ENCODE assay signal across 11 cellular contexts in genomic region chr13:20191311-20191901, GRCh38. TPM values are rescaled to one million over a fixed set of nuclear protein-coding genes. Genes with fewer than 3 reads are reported as not detected.
DNase-seq lines count a peak whose midpoint lies in the region; ATAC-seq and TF ChIP-seq lines count a peak whose summit lies in the region.
"Had no signal": no experiment of that assay in that cellular context is flagged by ENCODE, and none has a peak within 500 bp of the region (broad histone marks: within the 10 kb centered on the region; RNA-seq: fewer than 3 reads in every experiment).

No MANE protein-coding gene starts in this region.

- intact Hi-C loops in activated T-helper 1 cell treated with anti-CD3 and anti-CD28 coated beads, Interleukin-12 subunit alpha, Interleukin-12 subunit beta, Interleukin-2, Interleukin-4 antibody, amounts not matched to agents 30 ng/mL and 10 ng/mL and 1 ng/mL, durations not matched to agents 14 hours and 24 hours and 36 hours (cut with micrococcal nuclease), result no loop called here

- no peaks in the 10 kb centered on the region for H3K9me3 ChIP-seq in smooth muscle cell (replicated peaks; ENCODE audit: low read depth)
- H3K9me3 ChIP-seq: HAP-1, SJSA1 had no signal

- H3K79me2 ChIP-seq in smooth muscle cell (ENCODE audit: low read depth), result no peaks in the 10 kb centered on the region

- 45% methylated on average over 9 of the region's 9 CpGs for WGBS in smooth muscle cell (ENCODE audit: low lambda C conversion rate)

- H3K27me3 ChIP-seq in kidney epithelial cell (ENCODE audit: control insufficient read depth, insufficient read depth, low read length) (peaks cover 16% of the 10 kb centered on the region), smooth muscle cell (ENCODE audit: low read depth) (peaks cover 34% of the 10 kb centered on the region)

- peaks cover 16% of the 10 kb centered on the region for H3K4me1 Mint-ChIP-seq in activated T-helper 1 cell treated with anti-CD3 and anti-CD28 coated beads, Interleukin-12 subunit alpha, Interleukin-12 subunit beta, Interleukin-2, Interleukin-4 antibody, amounts not matched to agents 30 ng/mL and 10 ng/mL and 1 ng/mL, durations not matched to agents 14 hours and 24 hours and 36 hours (ENCODE audit: low read depth)

- H3K27me3 Mint-ChIP-seq in activated T-helper 1 cell treated with anti-CD3 and anti-CD28 coated beads, Interleukin-12 subunit alpha, Interleukin-12 subunit beta, Interleukin-2, Interleukin-4 antibody, amounts not matched to agents 30 ng/mL and 10 ng/mL and 1 ng/mL, durations not matched to agents 14 hours and 24 hours and 36 hours (ENCODE audit: insufficient read depth), result peaks cover 51% of the 10 kb centered on the region

- H3K4me1 ChIP-seq in smooth muscle cell (ENCODE audit: low read depth), result peaks cover 25% of the 10 kb centered on the region
- H3K4me1 ChIP-seq: HAP-1 had no signal

- DNase-seq in HT-29 (ENCODE audit: low spot score), result peak; percentile 92
- no peak for DNase-seq in activated T-helper 1 cell treated with anti-CD3 and anti-CD28 coated beads, Interleukin-12 subunit alpha, Interleukin-12 subunit beta, Interleukin-2, Interleukin-4 antibody, amounts not matched to agents 30 ng/mL and 10 ng/mL and 1 ng/mL, durations not matched to agents 14 hours and 24 hours and 36 hours (ENCODE audit: low spot score)
- DNase-seq in kidney epithelial cell (ENCODE audit: low read depth), result no peak
- no peak for DNase-seq in smooth muscle cell (lab: John Stamatoyannopoulos, UW; ENCODE audit: unreplicated experiment)
- DNase-seq in hepatic stellate cell (ENCODE audit: low spot score), result no peak
- no peak for DNase-seq in EL
- DNase-seq: activated naive CD4-positive, alpha-beta T cell; stimulated activated CD4-positive, alpha-beta T cell treated with anti-CD3 and anti-CD28 coated beads, Interleukin-1b, Interleukin-23, amount 100 ng/mL, for 48 hours had no signal

- H3K4me3 Mint-ChIP-seq in activated T-helper 1 cell treated with anti-CD3 and anti-CD28 coated beads, Interleukin-12 subunit alpha, Interleukin-12 subunit beta, Interleukin-2, Interleukin-4 antibody, amounts not matched to agents 30 ng/mL and 10 ng/mL and 1 ng/mL, durations not matched to agents 14 hours and 24 hours and 36 hours, result peak overlapping the region; percentile 69

- peaks cover 2% of the 10 kb centered on the region for H3K36me3 Mint-ChIP-seq in activated T-helper 1 cell treated with anti-CD3 and anti-CD28 coated beads, Interleukin-12 subunit alpha, Interleukin-12 subunit beta, Interleukin-2, Interleukin-4 antibody, amounts not matched to agents 30 ng/mL and 10 ng/mL and 1 ng/mL, durations not matched to agents 14 hours and 24 hours and 36 hours (ENCODE audit: low read depth)

- H3K36me3 ChIP-seq in kidney epithelial cell (ENCODE audit: control insufficient read depth, insufficient read depth, low read length) (no peaks in the 10 kb centered on the region), smooth muscle cell (ENCODE audit: low read depth) (no peaks in the 10 kb centered on the region)
- H3K36me3 ChIP-seq: HAP-1, SJSA1 had no signal

- H3K27ac Mint-ChIP-seq in activated T-helper 1 cell treated with anti-CD3 and anti-CD28 coated beads, Interleukin-12 subunit alpha, Interleukin-12 subunit beta, Interleukin-2, Interleukin-4 antibody, amounts not matched to agents 30 ng/mL and 10 ng/mL and 1 ng/mL, durations not matched to agents 14 hours and 24 hours and 36 hours, result no peak overlapping the region

- no peak overlapping the region for H2AFZ ChIP-seq in smooth muscle cell (ENCODE audit: low read depth)

- TF ChIP-seq CTCF in kidney epithelial cell (IDR thresholded peaks at IDR 0.05; ENCODE audit: insufficient read depth, low read length, poor library complexity, severe bottlenecking) (no peak), smooth muscle cell (IDR thresholded peaks at IDR 0.05; ENCODE audit: borderline replicate concordance, insufficient read depth, poor library complexity, severe bottlenecking) (no peak)

- H3K4me2 ChIP-seq in smooth muscle cell, result peak overlapping the region; percentile 98

- H3K27ac ChIP-seq in smooth muscle cell (ENCODE audit: low read depth), result peak overlapping the region; percentile 76
- H3K27ac ChIP-seq: SJSA1 had no signal

- no peak overlapping the region for H3K9ac ChIP-seq in smooth muscle cell (ENCODE audit: low read depth)

- peaks cover 6% of the 10 kb centered on the region for H3F3A ChIP-seq in smooth muscle cell (ENCODE audit: low read depth)

- no peaks in the 10 kb centered on the region for H3K9me3 Mint-ChIP-seq in activated T-helper 1 cell treated with anti-CD3 and anti-CD28 coated beads, Interleukin-12 subunit alpha, Interleukin-12 subunit beta, Interleukin-2, Interleukin-4 antibody, amounts not matched to agents 30 ng/mL and 10 ng/mL and 1 ng/mL, durations not matched to agents 14 hours and 24 hours and 36 hours

- no peaks in the 10 kb centered on the region for H4K20me1 ChIP-seq in smooth muscle cell (ENCODE audit: low read depth)

- no peak for ATAC-seq in GM21619 (IDR thresholded peaks at IDR 0.05; ENCODE audit: unreplicated experiment)

- H3K4me3 ChIP-seq in kidney epithelial cell (ENCODE audit: low read depth, low read length), result peak overlapping the region; percentile 37
- H3K4me3 ChIP-seq in smooth muscle cell, result peak overlapping the region; percentile 64
- H3K4me3 ChIP-seq: SJSA1 had no signal

RNA-seq across cellular contexts. Expression of gene GJB2, which starts 1.3 kb away (rescaled TPM):
- total RNA-seq in HT-29 (2014; rRNA removed; shearing (Covaris generic)), result 41.9 and 50.1 TPM in 2 replicates
- 2.9 TPM in 2 replicates for total RNA-seq in activated T-helper 1 cell treated with anti-CD3 and anti-CD28 coated beads, Interleukin-12 subunit alpha, Interleukin-12 subunit beta, Interleukin-2, Interleukin-4 antibody, amounts not matched to agents 30 ng/mL and 10 ng/mL and 1 ng/mL, durations not matched to agents 14 hours and 24 hours and 36 hours
- total RNA-seq in kidney epithelial cell (8.6 and 8.8 TPM in 2 replicates), smooth muscle cell (101 and 115 TPM in 2 replicates)
- polyA plus RNA-seq in smooth muscle cell, result 42.9 and 83.7 TPM in 2 replicates
- total RNA-seq: SJSA1 had no signal

RNA-seq across cellular contexts. Expression of gene GJA3, which starts 30.6 kb away (rescaled TPM):
- total RNA-seq in HT-29 (2014; rRNA removed; shearing (Covaris generic)), result 0.29 and 0.43 TPM in 2 replicates
- not detected in 2 replicates for total RNA-seq in activated T-helper 1 cell treated with anti-CD3 and anti-CD28 coated beads, Interleukin-12 subunit alpha, Interleukin-12 subunit beta, Interleukin-2, Interleukin-4 antibody, amounts not matched to agents 30 ng/mL and 10 ng/mL and 1 ng/mL, durations not matched to agents 14 hours and 24 hours and 36 hours
- 0.96 and 1.0 TPM in 2 replicates for total RNA-seq in kidney epithelial cell
- total RNA-seq in smooth muscle cell, result 1.5 and 4.5 TPM in 2 replicates
- 1.3 and 1.4 TPM in 2 replicates for polyA plus RNA-seq in smooth muscle cell
- total RNA-seq: SJSA1 had no signal

RNA-seq across cellular contexts. Expression of gene GJB6, which starts 40.7 kb away (rescaled TPM):
- total RNA-seq in HT-29 (2014; rRNA removed; shearing (Covaris generic)), result 0.99 and 1.9 TPM in 2 replicates
- total RNA-seq in activated T-helper 1 cell treated with anti-CD3 and anti-CD28 coated beads, Interleukin-12 subunit alpha, Interleukin-12 subunit beta, Interleukin-2, Interleukin-4 antibody, amounts not matched to agents 30 ng/mL and 10 ng/mL and 1 ng/mL, durations not matched to agents 14 hours and 24 hours and 36 hours, result 0.76 and 0.99 TPM in 2 replicates
- total RNA-seq in kidney epithelial cell, result 1.9 and 2.2 TPM in 2 replicates
- 35.3 and 55.6 TPM in 2 replicates for total RNA-seq in smooth muscle cell
- 8.4 and 14.7 TPM in 2 replicates for polyA plus RNA-seq in smooth muscle cell
- total RNA-seq: SJSA1 had no signal

Comparison
In these comparisons a context has a peak if more than half of its experiments do, and no peak if none do; other contexts are left out.
1. RNA of gene GJB6, which starts 40.7 kb away (total RNA-seq): 35.3 to 55.6 TPM in smooth muscle cell; 0.99 to 1.9 TPM in HT-29, 1.9 to 2.2 TPM in kidney epithelial cell and 0.76 to 0.99 TPM in activated T-helper 1 cell treated with anti-CD3 and anti-CD28 coated beads, Interleukin-12 subunit alpha, Interleukin-12 subunit beta, Interleukin-2, Interleukin-4 antibody, amounts not matched to agents 30 ng/mL and 10 ng/mL and 1 ng/mL, durations not matched to agents 14 hours and 24 hours and 36 hours; every median in the first group is over 10 times any median in the second.